In genomic region chr9:95104088-95104960, GRCh38 we compare ENCODE assay signal across 14 cellular contexts.
DNase-seq lines count a peak whose midpoint lies in the region; ATAC-seq, FAIRE-seq and TF ChIP-seq lines count a peak whose summit lies in the region.
"Had no signal": no experiment of that assay in that cellular context is flagged by ENCODE, and none has a peak within 500 bp of the region (broad histone marks: within the 10 kb centered on the region; RNA-seq: fewer than 3 reads in every experiment).

No MANE protein-coding gene starts in this region.

- H3K27ac Mint-ChIP-seq in WTC11 = 0 out of 2 replicates have a peak overlapping the region, but pooled peaks have one; percentile 7
- H3K27ac Mint-ChIP-seq: activated T-cell treated with anti-CD3 and anti-CD28 coated beads, Interleukin-2, amount 50 U/mL, for 24 hours; dendritic cell treated with granulocyte-macrophage colony-stimulating factor and Interleukin-4, amounts not matched to agents 40 ng/mL and 50 ng/mL, for 4 days had no signal

- H3K36me3 ChIP-seq in heart left ventricle = peaks cover 0 to 73% (median 35%) of the 10 kb centered on the region in 9 donors
- peaks cover 0 to 34% (median 4%) of the 10 kb centered on the region in 4 donors for H3K36me3 ChIP-seq in sigmoid colon

- no peaks in the 10 kb centered on the region for H3K9me3 Mint-ChIP-seq in WTC11
- H3K9me3 Mint-ChIP-seq: activated T-cell treated with anti-CD3 and anti-CD28 coated beads, Interleukin-2, amount 50 U/mL, for 24 hours; dendritic cell treated with granulocyte-macrophage colony-stimulating factor and Interleukin-4, amounts not matched to agents 40 ng/mL and 50 ng/mL, for 4 days had no signal

- intact Hi-C loops in heart left ventricle (cut with DNase I) (no loop called here), sigmoid colon (cut with DNase I) (no loop called here)

- no peaks in the 10 kb centered on the region for H3K27me3 ChIP-seq in heart left ventricle
- no peaks in the 10 kb centered on the region for H3K27me3 ChIP-seq in sigmoid colon

- peaks cover 13% of the 10 kb centered on the region for H3K4me1 Mint-ChIP-seq in WTC11

- no peaks in the 10 kb centered on the region for H3K9me3 ChIP-seq in heart left ventricle
- H3K9me3 ChIP-seq in sigmoid colon = no peaks in the 10 kb centered on the region

- no peak for ATAC-seq in WTC11
- peak in 3 of 4 donors; percentile 18 to 25 (median 19) for ATAC-seq in heart left ventricle

- no peak overlapping the region for H3K4me3 ChIP-seq in heart left ventricle
- H3K4me3 ChIP-seq in sigmoid colon = no peak overlapping the region

- WGBS in heart left ventricle, 4 donors = 58 to 64% (median 59%) methylated on average over 15 to 24 of the region's 24 CpGs
- 81 to 88% methylated on average over 24 of the region's 24 CpGs for WGBS in sigmoid colon, 2 donors

- TF ChIP-seq POLR2A in heart left ventricle (IDR thresholded peaks at IDR 0.05) (no peak), sigmoid colon (IDR thresholded peaks at IDR 0.05) (no peak)

- CTCF ChIA-PET in WTC11 (lab: Charles Lee) = interaction anchor here (0.6 to 4.0 kb wide), 7 partner anchors 10 to 27 kb away, joined by 3 to 39 read pairs (median 17); no protein-coding TSS in a partner anchor

- no peaks in the 10 kb centered on the region for H3K27me3 Mint-ChIP-seq in WTC11 (ENCODE audit: low read depth)
- H3K27me3 Mint-ChIP-seq: activated T-cell treated with anti-CD3 and anti-CD28 coated beads, Interleukin-2, amount 50 U/mL, for 24 hours; dendritic cell treated with granulocyte-macrophage colony-stimulating factor and Interleukin-4, amounts not matched to agents 40 ng/mL and 50 ng/mL, for 4 days had no signal

- DNase-seq in DMS 273 treated with DMSO at 0.1 percent for 48 hours (lab: John Stamatoyannopoulos, UW) (peak; percentile 74), WTC11 (ENCODE audit: low spot score) (no peak), heart left ventricle (peak in 2 of 5 donors; percentile 34 to 60), sigmoid colon (peak; percentile 74), pons (ENCODE audit: low spot score) (no peak), urothelium cell line (ENCODE audit: low spot score) (no peak)
- DNase-seq in activated T-cell treated with anti-CD3 and anti-CD28 coated beads, Interleukin-2, amount 50 U/mL, for 48 hours = no peak
- no peak for DNase-seq in stimulated activated CD4-positive, alpha-beta T cell treated with anti-CD3 and anti-CD28 coated beads, Interleukin-4, amount 100 ng/mL, for 24 hours
- DNase-seq: ACHN; activated T-cell treated with anti-CD3 and anti-CD28 coated beads, Interleukin-2, amount 50 U/mL, for 24 hours; NCI-H226; OCI-M1 had no signal

- TF ChIP-seq CTCF in WTC11 (IDR thresholded peaks at IDR 0.05) (no peak), heart left ventricle (IDR thresholded peaks at IDR 0.05) (no peak), sigmoid colon (IDR thresholded peaks at IDR 0.05) (no peak)

- no peak overlapping the region for H3K4me3 Mint-ChIP-seq in WTC11
- H3K4me3 Mint-ChIP-seq: activated T-cell treated with anti-CD3 and anti-CD28 coated beads, Interleukin-2, amount 50 U/mL, for 24 hours; dendritic cell treated with granulocyte-macrophage colony-stimulating factor and Interleukin-4, amounts not matched to agents 40 ng/mL and 50 ng/mL, for 4 days had no signal

- H3K27ac ChIP-seq in heart left ventricle (peak overlapping the region in 9 of 12 donors; percentile 2 to 63 (median 34)), sigmoid colon (peak overlapping the region; percentile 54 to 72 (median 68))

- H3K4me1 ChIP-seq in heart left ventricle = peaks cover 0 to 70% (median 34%) of the 10 kb centered on the region in 12 donors
- H3K4me1 ChIP-seq in sigmoid colon = peaks cover 2 to 83% (median 72%) of the 10 kb centered on the region in 4 donors

- no peak for TF ChIP-seq EP300 in sigmoid colon (IDR thresholded peaks at IDR 0.05)

- POLR2A ChIA-PET in WTC11 (lab: Charles Lee) = no interaction called here

- FAIRE-seq in urothelium cell line (lab: Jason Lieb, UNC) = no peak
- FAIRE-seq: D721Med had no signal

- H3K36me3 Mint-ChIP-seq in WTC11 = 0 out of 2 replicates have a peak, but pooled peaks cover 4% of the 10 kb centered on the region

TF ChIP-seq in WTC11, 78 proteins besides CTCF, POLR2A, EP300 and RAD21:
- TF ChIP-seq FOXK1 (CRISPR knock-in tag; IDR thresholded peaks at IDR 0.05) = no peak
- TF ChIP-seq MLX (CRISPR knock-in tag; IDR thresholded peaks at IDR 0.05) = no peak
- no peak for TF ChIP-seq ZNF317 (CRISPR knock-in tag; IDR thresholded peaks at IDR 0.05; ENCODE audit: borderline replicate concordance, low read depth)
- TF ChIP-seq GRHL2 (CRISPR knock-in tag; IDR thresholded peaks at IDR 0.05; ENCODE audit: insufficient replicate concordance, severe bottlenecking) = no peak
- no peak for TF ChIP-seq SP1 (CRISPR knock-in tag; conservative IDR thresholded peaks at IDR 0.05)
- TF ChIP-seq, protein P1, sequence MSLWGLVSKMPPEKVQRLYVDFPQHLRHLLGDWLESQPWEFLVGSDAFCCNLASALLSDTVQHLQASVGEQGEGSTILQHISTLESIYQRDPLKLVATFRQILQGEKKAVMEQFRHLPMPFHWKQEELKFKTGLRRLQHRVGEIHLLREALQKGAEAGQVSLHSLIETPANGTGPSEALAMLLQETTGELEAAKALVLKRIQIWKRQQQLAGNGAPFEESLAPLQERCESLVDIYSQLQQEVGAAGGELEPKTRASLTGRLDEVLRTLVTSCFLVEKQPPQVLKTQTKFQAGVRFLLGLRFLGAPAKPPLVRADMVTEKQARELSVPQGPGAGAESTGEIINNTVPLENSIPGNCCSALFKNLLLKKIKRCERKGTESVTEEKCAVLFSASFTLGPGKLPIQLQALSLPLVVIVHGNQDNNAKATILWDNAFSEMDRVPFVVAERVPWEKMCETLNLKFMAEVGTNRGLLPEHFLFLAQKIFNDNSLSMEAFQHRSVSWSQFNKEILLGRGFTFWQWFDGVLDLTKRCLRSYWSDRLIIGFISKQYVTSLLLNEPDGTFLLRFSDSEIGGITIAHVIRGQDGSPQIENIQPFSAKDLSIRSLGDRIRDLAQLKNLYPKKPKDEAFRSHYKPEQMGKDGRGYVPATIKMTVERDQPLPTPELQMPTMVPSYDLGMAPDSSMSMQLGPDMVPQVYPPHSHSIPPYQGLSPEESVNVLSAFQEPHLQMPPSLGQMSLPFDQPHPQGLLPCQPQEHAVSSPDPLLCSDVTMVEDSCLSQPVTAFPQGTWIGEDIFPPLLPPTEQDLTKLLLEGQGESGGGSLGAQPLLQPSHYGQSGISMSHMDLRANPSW (CRISPR knock-in tag; conservative IDR thresholded peaks at IDR 0.05; ENCODE audit: low read depth) = no peak
- TF ChIP-seq RORB (CRISPR knock-in tag; IDR thresholded peaks at IDR 0.05) = no peak
- TF ChIP-seq ERG (CRISPR knock-in tag; IDR thresholded peaks at IDR 0.05) = no peak
- TF ChIP-seq NR2C2 (CRISPR knock-in tag; IDR thresholded peaks at IDR 0.05) = no peak
- TF ChIP-seq ZBTB43 (CRISPR knock-in tag; IDR thresholded peaks at IDR 0.05) = no peak
- TF ChIP-seq ESRRA (CRISPR knock-in tag; IDR thresholded peaks at IDR 0.05; ENCODE audit: borderline replicate concordance) = no peak

Comparison
In these comparisons a context has a peak if more than half of its experiments do, and no peak if none do; other contexts are left out.
1. DNase-seq: peak in DMS 273 treated with DMSO at 0.1 percent for 48 hours (single experiment) and sigmoid colon (single experiment); none in WTC11 (single experiment), activated T-cell treated with anti-CD3 and anti-CD28 coated beads, Interleukin-2, amount 50 U/mL, for 48 hours (0 of 2), pons (single experiment), stimulated activated CD4-positive, alpha-beta T cell treated with anti-CD3 and anti-CD28 coated beads, Interleukin-4, amount 100 ng/mL, for 24 hours (single experiment) and urothelium cell line (single experiment).